In genomic region chr7:130090745-130091532, GRCh38 we compare ENCODE assay signal across 19 cellular contexts. TPM values are rescaled to one million over a fixed set of nuclear protein-coding genes. Genes with fewer than 3 reads are reported as not detected.
DNase-seq lines count a peak whose midpoint lies in the region; ATAC-seq, FAIRE-seq and TF ChIP-seq lines count a peak whose summit lies in the region.
"Had no signal": no experiment of that assay in that cellular context is flagged by ENCODE, and none has a peak within 500 bp of the region (broad histone marks: within the 10 kb centered on the region; RNA-seq: fewer than 3 reads in every experiment).

No MANE protein-coding gene starts in this region.

- H3K27ac ChIP-seq in K562 (ENCODE audit: extremely low read depth, low read depth, low read length): no peak overlapping the region
- H3K27ac ChIP-seq: C4-2B, neural progenitor cell, stomach had no signal

- intact Hi-C loops in activated CD4-positive, alpha-beta T cell treated with anti-CD3 and anti-CD28 coated beads, Interleukin-2, amount 10 ng/mL, durations not matched to agents 24 days and 14 days (cut with micrococcal nuclease): no loop called here
- intact Hi-C loops in K562 (cut with micrococcal nuclease): no loop called here

- H3K4me1 ChIP-seq in K562 (replicated peaks in 1 of 2; ENCODE audit: control insufficient read depth in 2 of 2, insufficient read depth in 2 of 2, low read length in 2 of 2): peaks cover 0 to 21% of the 10 kb centered on the region in 2 experiments; a peak in 4 of 5 replicates

- H4K20me1 ChIP-seq in K562 (replicated peaks; ENCODE audit: control insufficient read depth, insufficient read depth, low read length): no peaks in the 10 kb centered on the region

- ATAC-seq in GM18907 (IDR thresholded peaks at IDR 0.05; ENCODE audit: unreplicated experiment) (peak; percentile 58), HG03097 (IDR thresholded peaks at IDR 0.05; ENCODE audit: low FRiP score, unreplicated experiment) (peak; percentile 38), K562 (0 out of 3 replicates have a peak, but pooled peaks have one; percentile 12)
- ATAC-seq: GM23338 had no signal

- peaks cover 10% of the 10 kb centered on the region for H3K4me1 Mint-ChIP-seq in activated CD4-positive, alpha-beta T cell treated with anti-CD3 and anti-CD28 coated beads, Interleukin-2, amount 10 ng/mL, durations not matched to agents 24 days and 14 days
- H3K4me1 Mint-ChIP-seq: GM23338 had no signal

- POLR2A ChIA-PET in K562 (lab: Yijun Ruan, JAX): interaction anchor here (1.5 kb wide), 1 partner anchor 9 kb away, joined by 6 read pairs; no protein-coding TSS in a partner anchor

- H3K36me3 Mint-ChIP-seq in activated CD4-positive, alpha-beta T cell treated with anti-CD3 and anti-CD28 coated beads, Interleukin-2, amount 10 ng/mL, durations not matched to agents 24 days and 14 days (ENCODE audit: low read depth): no peaks in the 10 kb centered on the region

- no peak for TF ChIP-seq CTCF in K562 (IDR thresholded peaks at IDR 0.05 in 2 of 3, conservative IDR thresholded peaks at IDR 0.05 in 1 of 3; ENCODE audit: insufficient read depth in 2 of 3, low read depth in 1 of 3, low read length in 3 of 3)

- FAIRE-seq in K562 (lab: Jason Lieb, UNC): no peak

- H2AFZ ChIP-seq in K562 (ENCODE audit: low read depth, low read length): no peak overlapping the region
- H2AFZ ChIP-seq: GM23338, neural progenitor cell had no signal

- H3K4me3 ChIP-seq in K562: no peak overlapping the region
- H3K4me3 ChIP-seq: GM23338, MG63, neural progenitor cell, spleen, stomach had no signal

- no peaks in the 10 kb centered on the region for H3K9me3 ChIP-seq in K562 (replicated peaks; ENCODE audit: control insufficient read depth, insufficient read depth, low read depth, low read length)
- H3K9me3 ChIP-seq: MG63, spleen, stomach had no signal

- H3K27me3 Mint-ChIP-seq in activated CD4-positive, alpha-beta T cell treated with anti-CD3 and anti-CD28 coated beads, Interleukin-2, amount 10 ng/mL, durations not matched to agents 24 days and 14 days: no peaks in the 10 kb centered on the region

- no peak overlapping the region; a peak in 1 of 4 replicates for H3K9ac ChIP-seq in K562 (ENCODE audit: insufficient read depth in 1 of 2, low read depth in 2 of 2, low read length in 2 of 2)
- H3K9ac ChIP-seq: neural progenitor cell had no signal

- H3K4me2 ChIP-seq in K562 (ENCODE audit: insufficient read depth, low read length): no peak overlapping the region
- H3K4me2 ChIP-seq: GM23338, neural progenitor cell had no signal

- H3K27me3 ChIP-seq in K562 (ENCODE audit: control insufficient read depth in 2 of 2, insufficient read depth in 2 of 2, low read length in 2 of 2): no peaks in the 10 kb centered on the region
- H3K27me3 ChIP-seq: MG63, neural progenitor cell, spleen, stomach had no signal

- peaks cover 17% of the 10 kb centered on the region; the same call in 1 of the 3 replicates for H3K36me3 ChIP-seq in K562 (ENCODE audit: control insufficient read depth, insufficient read depth, low read length)
- H3K36me3 ChIP-seq: MG63, neural progenitor cell, stomach had no signal

- no TSS peak for BruUV-seq in K562 (replicated peaks; lab: Mats Ljungman, UMichigan)

- CTCF ChIA-PET in K562 (lab: Yijun Ruan, JAX; ENCODE audit: low intra/inter-chr PET ratio): no interaction called here

- peaks cover 93% of the 10 kb centered on the region for H3K79me2 ChIP-seq in K562 (ENCODE audit: control insufficient read depth, insufficient read depth, low read length)

- no peak for TF ChIP-seq EP300 in K562 (IDR thresholded peaks at IDR 0.05; ENCODE audit: low read length)

- H3K27ac Mint-ChIP-seq in activated CD4-positive, alpha-beta T cell treated with anti-CD3 and anti-CD28 coated beads, Interleukin-2, amount 10 ng/mL, durations not matched to agents 24 days and 14 days: peak overlapping the region; percentile 53
- H3K27ac Mint-ChIP-seq: GM23338, neural progenitor cell had no signal

- no peak for DNase-seq in activated CD4-positive, alpha-beta T cell treated with anti-CD3 and anti-CD28 coated beads, Interleukin-2, amount 10 ng/mL, durations not matched to agents 24 days and 14 days
- DNase-seq in activated CD4-positive, alpha-beta T cell treated with anti-CD3 and anti-CD28 coated beads for 1 hour: no peak
- DNase-seq in K562 (ENCODE audit: extremely low read depth in 1 of 4, low spot score in 3 of 4) (no peak), cortex of kidney (lab: John Stamatoyannopoulos, UW) (no peak), AG08395 (ENCODE audit: low spot score) (no peak)
- DNase-seq in stimulated activated naive CD4-positive, alpha-beta T cell treated with Interleukin-2 at 50 U/mL for 16 hours (lab: John Stamatoyannopoulos, UW): no peak
- DNase-seq: activated naive CD4-positive, alpha-beta T cell; foreskin melanocyte; kidney glomerular epithelial cell; MG63; NCI-H1694 treated with DMSO at 0.1 percent for 48 hours; NCI-H510A; spleen; stomach had no signal

- in situ Hi-C loops in K562 (cut with MboI): no loop called here

- H3K9me3 Mint-ChIP-seq in activated CD4-positive, alpha-beta T cell treated with anti-CD3 and anti-CD28 coated beads, Interleukin-2, amount 10 ng/mL, durations not matched to agents 24 days and 14 days: no peaks in the 10 kb centered on the region
- H3K9me3 Mint-ChIP-seq: GM23338, neural progenitor cell had no signal

- WGBS in K562 (ENCODE audit: insufficient coverage, low coverage, missing lambda C conversion rate): 30% methylated on average over 4 of the region's 4 CpGs

- H3K9me1 ChIP-seq in K562 (ENCODE audit: control insufficient read depth, insufficient read depth, low read length): no peaks in the 10 kb centered on the region

- TF ChIP-seq RAD21 in K562 (CRISPR knock-in tag; conservative IDR thresholded peaks at IDR 0.05 in 1 of 2, IDR thresholded peaks at IDR 0.05 in 1 of 2): no peak

- TF ChIP-seq POLR2A in K562 (conservative IDR thresholded peaks at IDR 0.05): no peak

- H3K4me3 Mint-ChIP-seq in activated CD4-positive, alpha-beta T cell treated with anti-CD3 and anti-CD28 coated beads, Interleukin-2, amount 10 ng/mL, durations not matched to agents 24 days and 14 days: no peak overlapping the region
- H3K4me3 Mint-ChIP-seq: GM23338, neural progenitor cell had no signal

TF ChIP-seq in K562, 482 proteins besides CTCF, POLR2A, EP300 and RAD21 (continues in another document):
- TF ChIP-seq CHD4 (IDR thresholded peaks at IDR 0.05; ENCODE audit: insufficient read depth, insufficient replicate concordance, low read depth, low read length, poor library complexity, severe bottlenecking): no peak

RNA-seq across cellular contexts. Expression of gene KLHDC10, which starts 20.6 kb away (rescaled TPM):
- 14.4 and 16.8 TPM in 2 replicates for total RNA-seq in activated CD4-positive, alpha-beta T cell treated with anti-CD3 and anti-CD28 coated beads, Interleukin-2, amount 10 ng/mL, durations not matched to agents 24 days and 14 days
- total RNA-seq in K562 (2011; cell fraction: chromatin; rRNA removed; ENCODE audit: low replicate concordance): 81.9 and 159 TPM in 2 replicates
- total RNA-seq in K562 (2011; cell fraction: nucleolus; rRNA removed): 31.5 and 52.2 TPM in 2 replicates
- 65.8 and 115 TPM in 2 replicates for total RNA-seq in K562 (2011; cell fraction: nucleoplasm; rRNA removed)
- total RNA-seq in K562 (2014; rRNA removed) (23.7 and 25.6 TPM in 2 replicates), K562 (2014; rRNA removed; fragmentation: Illumina TruSeq; extraction: Trizol) (31.4 and 33.3 TPM in 2 replicates), K562 (2015; rRNA removed; fragmentation: Illumina TruSeq; extraction: Trizol) (32.3 and 39.3 TPM in 2 replicates), K562 (2021) (38.7 and 41.7 TPM in 2 replicates)
- polyA plus RNA-seq in K562 (2011; rRNA removed) (80.5 and 117 TPM in 2 replicates), K562 (2014; fragmentation: Illumina TruSeq; extraction: Trizol) (27.8 and 32.0 TPM in 2 replicates), K562 (2014; fragmentation: Nextera tagmentation; extraction: Ambion mirVana) (10 to 100 TPM in 1 of 2 experiments, 1 to 10 TPM in 1; 9.8 to 11.3 TPM), K562 (2014; rRNA removed) (24.2 and 25.4 TPM in 2 replicates)
- 34.1 and 98.5 TPM in 2 replicates for polyA plus RNA-seq in K562 (2011; cell fraction: cytosol; rRNA removed)
- polyA plus RNA-seq in K562 (2011; cell fraction: nucleus; rRNA removed): 64.5 and 148 TPM in 2 replicates
- 25.6 and 27.9 TPM in 2 replicates for polyA plus RNA-seq in K562 (2012)
- polyA minus RNA-seq in K562 (2011; rRNA and poly(A)+ RNA removed): 161 and 267 TPM in 2 replicates
- polyA minus RNA-seq in K562 (2011; cell fraction: cytosol; rRNA and poly(A)+ RNA removed): 47.6 and 59.6 TPM in 2 replicates
- polyA minus RNA-seq in K562 (2011; cell fraction: nucleus; rRNA and poly(A)+ RNA removed): 16.6 and 47.5 TPM in 2 replicates

RNA-seq across cellular contexts. Expression of gene ZC3HC1, which starts 39.8 kb away (rescaled TPM):
- 25.0 and 26.0 TPM in 2 replicates for total RNA-seq in activated CD4-positive, alpha-beta T cell treated with anti-CD3 and anti-CD28 coated beads, Interleukin-2, amount 10 ng/mL, durations not matched to agents 24 days and 14 days
- total RNA-seq in K562 (2011; cell fraction: chromatin; rRNA removed; ENCODE audit: low replicate concordance): 44.6 and 55.2 TPM in 2 replicates
- 27.8 and 39.1 TPM in 2 replicates for total RNA-seq in K562 (2011; cell fraction: nucleolus; rRNA removed)
- total RNA-seq in K562 (2011; cell fraction: nucleoplasm; rRNA removed): 35.3 and 48.6 TPM in 2 replicates
- total RNA-seq in K562 (2014; rRNA removed) (39.9 and 58.3 TPM in 2 replicates), K562 (2014; rRNA removed; fragmentation: Illumina TruSeq; extraction: Trizol) (57.9 and 58.7 TPM in 2 replicates), K562 (2015; rRNA removed; fragmentation: Illumina TruSeq; extraction: Trizol) (60.8 and 61.1 TPM in 2 replicates), K562 (2021) (61.3 and 61.5 TPM in 2 replicates)
- polyA plus RNA-seq in K562 (2011; rRNA removed) (86.1 and 93.1 TPM in 2 replicates), K562 (2014; fragmentation: Illumina TruSeq; extraction: Trizol) (79.1 and 88.3 TPM in 2 replicates), K562 (2014; fragmentation: Nextera tagmentation; extraction: Ambion mirVana) (100 to 1,000 TPM; 182 to 184 TPM), K562 (2014; rRNA removed) (41.4 and 53.6 TPM in 2 replicates)
- polyA plus RNA-seq in K562 (2011; cell fraction: cytosol; rRNA removed): 92.1 and 106 TPM in 2 replicates
- 50.5 and 58.1 TPM in 2 replicates for polyA plus RNA-seq in K562 (2011; cell fraction: nucleus; rRNA removed)
- 44.2 and 51.4 TPM in 2 replicates for polyA plus RNA-seq in K562 (2012)
- 51.1 and 58.2 TPM in 2 replicates for polyA minus RNA-seq in K562 (2011; rRNA and poly(A)+ RNA removed)
- 31.9 and 37.4 TPM in 2 replicates for polyA minus RNA-seq in K562 (2011; cell fraction: cytosol; rRNA and poly(A)+ RNA removed)
- polyA minus RNA-seq in K562 (2011; cell fraction: nucleus; rRNA and poly(A)+ RNA removed): 19.8 and 43.2 TPM in 2 replicates
